ENCODE assay signal across 19 cellular contexts in the genomic region with DNA sequence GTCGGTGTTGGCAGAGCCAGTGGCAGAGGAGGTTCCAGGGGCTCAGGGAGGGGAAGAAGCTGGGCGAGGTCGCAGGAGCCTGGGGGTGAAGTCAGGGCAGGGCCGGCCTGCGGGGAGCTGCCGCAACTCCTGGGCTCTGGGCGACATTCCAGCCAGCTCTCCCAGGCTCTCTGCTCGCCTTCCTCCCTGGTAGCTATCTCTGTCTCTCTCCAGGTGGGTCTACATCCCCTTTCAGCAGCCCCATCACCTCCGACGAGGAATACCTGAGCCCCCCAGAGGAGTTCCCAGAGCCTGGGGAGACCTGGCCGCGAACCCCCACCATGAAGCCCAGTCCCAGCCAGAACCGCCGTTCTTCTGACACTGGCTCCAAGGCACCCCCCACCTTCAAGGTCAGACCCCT. TPM values are rescaled to one million over a fixed set of nuclear protein-coding genes. Genes with fewer than 3 reads are reported as not detected.
A peak's percentile ranks its signal among the peaks of the same experiment; 100 is the strongest.
DNase-seq lines count a peak whose midpoint lies in the region; ATAC-seq and TF ChIP-seq lines count a peak whose summit lies in the region.
"Had no signal": no experiment of that assay in that cellular context is flagged by ENCODE, and none has a peak within 500 bp of the region (broad histone marks: within the 10 kb centered on the region; RNA-seq: fewer than 3 reads in every experiment).

No MANE protein-coding gene starts in this region.

- no peak for ATAC-seq in lower lobe of right lung
- ATAC-seq: stimulated activated naive B cell treated with anti-CD40 and anti-IgM and Interleukin-4, amounts not matched to agents 10 μg/mL and 1 μg/mL and 100 μg/mL, for 72 hours had no signal

- DNase-seq in ELF-1 (ENCODE audit: low read depth, low spot score), result peak; percentile 34
- no peak for DNase-seq in WERI-Rb-1
- DNase-seq in right atrium auricular region (ENCODE audit: low spot score), result no peak
- DNase-seq in sigmoid colon, result no peak
- DNase-seq in NOMO-1 treated with dmso at 0.1 percent for 144 hours (lab: John Stamatoyannopoulos, UW; ENCODE audit: unreplicated experiment), result no peak
- DNase-seq in iPS-NIHi7 (ENCODE audit: extremely low spot score), result no peak
- DNase-seq in NCI-H1417 (lab: John Stamatoyannopoulos, UW), result no peak
- DNase-seq in lower lobe of right lung, result no peak
- DNase-seq: DMS79 treated with DMSO at 0.1 percent for 48 hours; immature natural killer cell; MG63; NCI-H1694 treated with DMSO at 0.1 percent for 48 hours; NCI-H345; NK-92 treated with Interleukin-12 subunit alpha and Interleukin-12 subunit beta, amount 100 ng/mL, for 24 hours; stimulated activated naive B cell treated with anti-CD40 and anti-IgM and Interleukin-4, amounts not matched to agents 10 μg/mL and 1 μg/mL and 100 μg/mL, for 72 hours had no signal

- H3K4me1 ChIP-seq in right atrium auricular region (peaks cover 0 to 68% of the 10 kb centered on the region in 2 donors), sigmoid colon (peaks cover 0 to 98% (median 95%) of the 10 kb centered on the region in 4 donors), lower lobe of right lung (peaks cover 4% of the 10 kb centered on the region)

- TF ChIP-seq EP300 in sigmoid colon (IDR thresholded peaks at IDR 0.05), result no peak

- intact Hi-C loops in sigmoid colon (cut with DNase I) (loop anchor here (2.0 kb wide), 1 partner anchor 35 kb away; a partner anchor contains a TSS), lower lobe of right lung (cut with DNase I) (no loop called here)

- TF ChIP-seq POLR2A in sigmoid colon (IDR thresholded peaks at IDR 0.05), result no peak

- H3K36me3 ChIP-seq in WERI-Rb-1 (peaks cover 30% of the 10 kb centered on the region), right atrium auricular region (peaks cover 36% of the 10 kb centered on the region), sigmoid colon (peaks cover 0 to 60% (median 29%) of the 10 kb centered on the region in 4 donors), lower lobe of right lung (no peaks in the 10 kb centered on the region)

- H3K27me3 ChIP-seq in WERI-Rb-1 (ENCODE audit: insufficient read depth, low read depth, severe bottlenecking) (no peaks in the 10 kb centered on the region), right atrium auricular region (no peaks in the 10 kb centered on the region), sigmoid colon (no peaks in the 10 kb centered on the region), lower lobe of right lung (ENCODE audit: low read depth) (peaks cover 17% of the 10 kb centered on the region)
- H3K27me3 ChIP-seq: MG63 had no signal

- H3K9me3 ChIP-seq in WERI-Rb-1 (ENCODE audit: severe bottlenecking) (no peaks in the 10 kb centered on the region), right atrium auricular region (no peaks in the 10 kb centered on the region), sigmoid colon (no peaks in the 10 kb centered on the region), lower lobe of right lung (no peaks in the 10 kb centered on the region)
- H3K9me3 ChIP-seq: MG63 had no signal

- 84 to 85% methylated on average over 14 of the region's 14 CpGs for WGBS in sigmoid colon, 2 donors

- peak overlapping the region; percentile 90 for H3K27ac ChIP-seq in WERI-Rb-1
- H3K27ac ChIP-seq in right atrium auricular region, result peak overlapping the region; percentile 85 to 96
- peak overlapping the region; percentile 96 to 99 (median 99) for H3K27ac ChIP-seq in sigmoid colon
- no peak overlapping the region for H3K27ac ChIP-seq in lower lobe of right lung

- no peak for TF ChIP-seq CTCF in WERI-Rb-1 (IDR thresholded peaks at IDR 0.05; ENCODE audit: low read depth, low read length)
- TF ChIP-seq CTCF in right atrium auricular region (IDR thresholded peaks at IDR 0.05), result no peak
- no peak for TF ChIP-seq CTCF in sigmoid colon (IDR thresholded peaks at IDR 0.05)
- no peak for TF ChIP-seq CTCF in lower lobe of right lung (IDR thresholded peaks at IDR 0.05)

- H3K4me3 ChIP-seq in WERI-Rb-1 (ENCODE audit: low read depth, low read length), result no peak overlapping the region
- peak overlapping the region; percentile 21 to 35 for H3K4me3 ChIP-seq in right atrium auricular region
- H3K4me3 ChIP-seq in sigmoid colon, result peak overlapping the region; percentile 1 to 46 (median 38)
- H3K4me3 ChIP-seq in lower lobe of right lung, result no peak overlapping the region
- H3K4me3 ChIP-seq: MG63 had no signal

RNA-seq across cellular contexts. Expression of a gene that starts 27.0 kb away (rescaled TPM):
- 10 to 100 TPM; 82.2 to 90.8 TPM for total RNA-seq in right atrium auricular region
- 100 to 1,000 TPM; 123 to 321 (median 194) TPM for total RNA-seq in sigmoid colon
- polyA plus RNA-seq in sigmoid colon, result 10 to 100 TPM in 2 of 3 donors, 1 to 10 TPM in 1; 6.0 to 25.4 (median 13.4) TPM
- total RNA-seq in lower lobe of right lung, result 6.5 TPM
- polyA plus RNA-seq: immature natural killer cell had no signal

RNA-seq across cellular contexts. Expression of a gene that starts 37.0 kb away (rescaled TPM):
- total RNA-seq in right atrium auricular region (10 to 100 TPM; 21.6 to 23.3 TPM), sigmoid colon (10 to 100 TPM; 13.9 to 24.7 (median 21.3) TPM), lower lobe of right lung (29.9 TPM)
- polyA plus RNA-seq in sigmoid colon, result 10 to 100 TPM; 42.6 to 52.8 (median 44.2) TPM

RNA-seq across cellular contexts. Expression of a gene that starts 43.5 kb away (rescaled TPM):
- total RNA-seq in right atrium auricular region, result over 10,000 TPM; 12,280 to 13,654 TPM
- total RNA-seq in sigmoid colon, result over 10,000 TPM in 3 of 4 donors, 1,000 to 10,000 TPM in 1; 7,366 to 30,562 (median 13,340) TPM
- 100 to 1,000 TPM in 2 of 3 donors, 10 to 100 TPM in 1; 35.1 to 264 (median 162) TPM for polyA plus RNA-seq in sigmoid colon
- total RNA-seq in lower lobe of right lung, result 64.5 TPM
- total RNA-seq: activated naive CD4-positive, alpha-beta T cell treated with anti-CD3 and anti-CD28 coated beads for 36 hours; dermis microvascular lymphatic vessel endothelial cell; epithelial cell of proximal tubule; progenitor cell of endocrine pancreas had no signal
- polyA plus RNA-seq: immature natural killer cell had no signal

RNA-seq across cellular contexts. Expression of a gene that starts 52.6 kb away (rescaled TPM):
- not detected for total RNA-seq in right atrium auricular region
- total RNA-seq in sigmoid colon, result under 1 TPM in 1 of 4 donors, not detected in 3; under 0.01 TPM
- under 1 TPM in 1 of 3 donors, not detected in 2; 0.07 TPM for polyA plus RNA-seq in sigmoid colon
- 0.53 TPM for total RNA-seq in lower lobe of right lung
- total RNA-seq: activated naive CD4-positive, alpha-beta T cell treated with anti-CD3 and anti-CD28 coated beads for 36 hours; dermis microvascular lymphatic vessel endothelial cell; epithelial cell of proximal tubule had no signal
- polyA plus RNA-seq: immature natural killer cell had no signal

Comparison
In these comparisons a context has a peak if more than half of its experiments do, and no peak if none do; other contexts are left out.
1. H3K4me3 ChIP-seq: peak in right atrium auricular region (2 of 2) and sigmoid colon (4 of 4); none in WERI-Rb-1 (single experiment) and lower lobe of right lung (single experiment).
2. RNA of a gene that starts 27.0 kb away (total RNA-seq): 123 to 321 TPM in sigmoid colon and 82.2 to 90.8 TPM in right atrium auricular region; 6.5 TPM in lower lobe of right lung (single experiment); every median in the first group is over 10 times any median in the second.
3. RNA of a gene that starts 43.5 kb away (total RNA-seq): 7,366 to 30,562 TPM in sigmoid colon and 12,280 to 13,654 TPM in right atrium auricular region; 64.5 TPM in lower lobe of right lung (single experiment); every median in the first group is over 100 times any median in the second.